1 cellular context compared by ENCODE assay signal in the genomic region with DNA sequence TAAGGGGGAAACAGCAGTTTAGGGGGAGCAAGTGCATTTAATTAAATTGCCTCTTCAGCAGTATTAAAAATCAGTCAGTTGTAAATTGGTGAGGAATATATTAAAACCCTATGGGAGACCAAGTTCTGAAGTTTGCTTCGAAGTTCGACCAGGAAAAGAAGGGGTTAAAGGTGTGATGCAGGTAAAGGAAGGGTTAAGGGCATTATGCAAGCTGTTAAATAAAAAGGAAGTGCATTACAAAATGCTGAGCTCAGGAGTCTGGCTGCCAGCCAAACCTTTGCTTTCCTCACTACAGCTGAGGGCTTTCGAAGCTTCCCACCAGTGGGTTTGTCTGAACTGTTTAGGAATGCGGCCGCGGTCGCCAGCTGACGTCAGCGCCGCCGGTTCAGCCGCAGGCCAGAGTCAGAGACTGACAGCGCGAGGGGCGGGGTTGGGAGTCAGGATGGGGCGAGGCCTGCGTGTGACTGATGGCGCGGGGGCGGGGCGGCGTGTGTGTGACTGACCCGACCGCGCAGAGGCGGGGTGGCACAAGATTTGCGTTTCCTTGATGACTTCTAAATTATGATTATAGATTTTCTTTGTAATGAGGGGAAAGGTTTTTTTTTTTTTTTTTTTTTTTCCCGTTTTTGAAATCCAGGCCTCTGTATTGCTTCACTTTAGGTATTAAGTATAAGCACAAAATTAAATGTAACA.
TF ChIP-seq lines count a peak whose summit lies in the region.

No MANE protein-coding gene starts in this region.

TF ChIP-seq in HepG2, 621 proteins besides CTCF, POLR2A, EP300 and RAD21 (continued from another document and continues in another):
- no peak for TF ChIP-seq PLSCR1 (CRISPR knock-in tag; IDR thresholded peaks at IDR 0.05; ENCODE audit: borderline replicate concordance)
- no peak for TF ChIP-seq KDM1A (CRISPR knock-in tag; IDR thresholded peaks at IDR 0.05)
- TF ChIP-seq HMGXB3 (CRISPR knock-in tag; IDR thresholded peaks at IDR 0.05; ENCODE audit: borderline replicate concordance) = peak; percentile 48; the same call in 1 of the 2 replicates
- no peak for TF ChIP-seq PCBP2 (optimal IDR thresholded peaks at IDR 0.05; ENCODE audit: low read depth, low read length, poor library complexity, severe bottlenecking)
- TF ChIP-seq NR2C2 (CRISPR knock-in tag; IDR thresholded peaks at IDR 0.05; ENCODE audit: borderline replicate concordance) = peak; percentile 41; the same call in 1 of the 2 replicates
- 0 out of 2 replicates have a peak, but pooled peaks have one; percentile 52 for TF ChIP-seq ZNF44 (CRISPR knock-in tag; IDR thresholded peaks at IDR 0.05)
- TF ChIP-seq ZFP90 (CRISPR knock-in tag; IDR thresholded peaks at IDR 0.05; ENCODE audit: borderline replicate concordance) = no peak
- no peak for TF ChIP-seq ZFYVE20 (CRISPR knock-in tag; IDR thresholded peaks at IDR 0.05; ENCODE audit: borderline replicate concordance, low read depth)
- peak; percentile 65; the same call in 1 of the 2 replicates for TF ChIP-seq SALL2 (CRISPR knock-in tag; IDR thresholded peaks at IDR 0.05)
- TF ChIP-seq ZNF343 (CRISPR knock-in tag; IDR thresholded peaks at IDR 0.05) = no peak
- TF ChIP-seq ZSCAN30 (CRISPR knock-in tag; IDR thresholded peaks at IDR 0.05) = no peak
- no peak for TF ChIP-seq FOXK2 (IDR thresholded peaks at IDR 0.05)
- peak; percentile 98 for TF ChIP-seq BCL6 (CRISPR knock-in tag; IDR thresholded peaks at IDR 0.05)
- TF ChIP-seq, protein P1, sequence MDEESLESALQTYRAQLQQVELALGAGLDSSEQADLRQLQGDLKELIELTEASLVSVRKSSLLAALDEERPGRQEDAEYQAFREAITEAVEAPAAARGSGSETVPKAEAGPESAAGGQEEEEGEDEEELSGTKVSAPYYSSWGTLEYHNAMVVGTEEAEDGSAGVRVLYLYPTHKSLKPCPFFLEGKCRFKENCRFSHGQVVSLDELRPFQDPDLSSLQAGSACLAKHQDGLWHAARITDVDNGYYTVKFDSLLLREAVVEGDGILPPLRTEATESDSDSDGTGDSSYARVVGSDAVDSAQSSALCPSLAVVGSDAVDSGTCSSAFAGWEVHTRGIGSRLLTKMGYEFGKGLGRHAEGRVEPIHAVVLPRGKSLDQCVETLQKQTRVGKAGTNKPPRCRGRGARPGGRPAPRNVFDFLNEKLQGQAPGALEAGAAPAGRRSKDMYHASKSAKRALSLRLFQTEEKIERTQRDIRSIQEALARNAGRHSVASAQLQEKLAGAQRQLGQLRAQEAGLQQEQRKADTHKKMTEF (CRISPR knock-in tag; IDR thresholded peaks at IDR 0.05) = peak; percentile 77
- TF ChIP-seq ZBTB7B (CRISPR knock-in tag; IDR thresholded peaks at IDR 0.05) = peak; percentile 38; the same call in 1 of the 2 replicates
- TF ChIP-seq XRCC5 (optimal IDR thresholded peaks at IDR 0.05; ENCODE audit: low read length) = peak; percentile 58
- no peak for TF ChIP-seq RBM39 (IDR thresholded peaks at IDR 0.05; ENCODE audit: low read depth, low read length, poor library complexity, severe bottlenecking)
- TF ChIP-seq ZNF253 (CRISPR knock-in tag; IDR thresholded peaks at IDR 0.05; ENCODE audit: borderline replicate concordance) = no peak
- TF ChIP-seq, protein P2, sequence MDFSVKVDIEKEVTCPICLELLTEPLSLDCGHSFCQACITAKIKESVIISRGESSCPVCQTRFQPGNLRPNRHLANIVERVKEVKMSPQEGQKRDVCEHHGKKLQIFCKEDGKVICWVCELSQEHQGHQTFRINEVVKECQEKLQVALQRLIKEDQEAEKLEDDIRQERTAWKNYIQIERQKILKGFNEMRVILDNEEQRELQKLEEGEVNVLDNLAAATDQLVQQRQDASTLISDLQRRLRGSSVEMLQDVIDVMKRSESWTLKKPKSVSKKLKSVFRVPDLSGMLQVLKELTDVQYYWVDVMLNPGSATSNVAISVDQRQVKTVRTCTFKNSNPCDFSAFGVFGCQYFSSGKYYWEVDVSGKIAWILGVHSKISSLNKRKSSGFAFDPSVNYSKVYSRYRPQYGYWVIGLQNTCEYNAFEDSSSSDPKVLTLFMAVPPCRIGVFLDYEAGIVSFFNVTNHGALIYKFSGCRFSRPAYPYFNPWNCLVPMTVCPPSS (IDR thresholded peaks at IDR 0.05) = no peak
- TF ChIP-seq NR2F6 (IDR thresholded peaks at IDR 0.05) = no peak
- TF ChIP-seq NR2F6 (CRISPR knock-in tag; IDR thresholded peaks at IDR 0.05) = peak; percentile 36; the same call in 1 of the 2 replicates
- TF ChIP-seq, protein P3, sequence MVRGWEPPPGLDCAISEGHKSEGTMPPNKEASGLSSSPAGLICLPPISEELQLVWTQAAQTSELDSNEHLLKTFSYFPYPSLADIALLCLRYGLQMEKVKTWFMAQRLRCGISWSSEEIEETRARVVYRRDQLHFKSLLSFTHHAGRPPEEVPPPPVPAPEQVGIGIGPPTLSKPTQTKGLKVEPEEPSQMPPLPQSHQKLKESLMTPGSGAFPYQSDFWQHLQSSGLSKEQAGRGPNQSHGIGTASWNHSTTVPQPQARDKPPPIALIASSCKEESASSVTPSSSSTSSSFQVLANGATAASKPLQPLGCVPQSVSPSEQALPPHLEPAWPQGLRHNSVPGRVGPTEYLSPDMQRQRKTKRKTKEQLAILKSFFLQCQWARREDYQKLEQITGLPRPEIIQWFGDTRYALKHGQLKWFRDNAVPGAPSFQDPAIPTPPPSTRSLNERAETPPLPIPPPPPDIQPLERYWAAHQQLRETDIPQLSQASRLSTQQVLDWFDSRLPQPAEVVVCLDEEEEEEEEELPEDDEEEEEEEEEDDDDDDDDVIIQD (CRISPR knock-in tag; IDR thresholded peaks at IDR 0.05; ENCODE audit: low read depth) = peak; percentile 51; the same call in 1 of the 2 replicates
- no peak for TF ChIP-seq KMT2A (CRISPR knock-in tag; IDR thresholded peaks at IDR 0.05)
- peak; percentile 68; the same call in 1 of the 2 replicates for TF ChIP-seq CBFB (CRISPR knock-in tag; IDR thresholded peaks at IDR 0.05)
- no peak for TF ChIP-seq SIN3A (IDR thresholded peaks at IDR 0.05; ENCODE audit: borderline replicate concordance, low read depth, low read length)
- peak; percentile 51; the same call in 1 of the 2 replicates for TF ChIP-seq MIER3 (CRISPR knock-in tag; IDR thresholded peaks at IDR 0.05; ENCODE audit: borderline replicate concordance)
- TF ChIP-seq HNF4A (CRISPR knock-in tag; IDR thresholded peaks at IDR 0.05) = peak; percentile 36; the same call in 1 of the 2 replicates
- TF ChIP-seq, protein P4, sequence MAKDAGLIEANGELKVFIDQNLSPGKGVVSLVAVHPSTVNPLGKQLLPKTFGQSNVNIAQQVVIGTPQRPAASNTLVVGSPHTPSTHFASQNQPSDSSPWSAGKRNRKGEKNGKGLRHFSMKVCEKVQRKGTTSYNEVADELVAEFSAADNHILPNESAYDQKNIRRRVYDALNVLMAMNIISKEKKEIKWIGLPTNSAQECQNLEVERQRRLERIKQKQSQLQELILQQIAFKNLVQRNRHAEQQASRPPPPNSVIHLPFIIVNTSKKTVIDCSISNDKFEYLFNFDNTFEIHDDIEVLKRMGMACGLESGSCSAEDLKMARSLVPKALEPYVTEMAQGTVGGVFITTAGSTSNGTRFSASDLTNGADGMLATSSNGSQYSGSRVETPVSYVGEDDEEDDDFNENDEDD (CRISPR knock-in tag; IDR thresholded peaks at IDR 0.05; ENCODE audit: borderline replicate concordance) = peak; percentile 29; the same call in 1 of the 2 replicates
- TF ChIP-seq ZNF232 (CRISPR knock-in tag; IDR thresholded peaks at IDR 0.05; ENCODE audit: borderline replicate concordance) = peak; percentile 95
- no peak for TF ChIP-seq ZKSCAN8 (CRISPR knock-in tag; IDR thresholded peaks at IDR 0.05; ENCODE audit: borderline replicate concordance)
- TF ChIP-seq ZFX (CRISPR knock-in tag; IDR thresholded peaks at IDR 0.05; ENCODE audit: low read depth) = no peak
- 0 out of 2 replicates have a peak, but pooled peaks have one; percentile 39 for TF ChIP-seq NFIB (CRISPR knock-in tag; IDR thresholded peaks at IDR 0.05; ENCODE audit: borderline replicate concordance)
- TF ChIP-seq GATAD1 (CRISPR knock-in tag; IDR thresholded peaks at IDR 0.05) = peak; percentile 34; the same call in 1 of the 2 replicates
- TF ChIP-seq ZNF501 (CRISPR knock-in tag; IDR thresholded peaks at IDR 0.05) = 0 out of 2 replicates have a peak, but pooled peaks have one; percentile 45
- TF ChIP-seq ZBTB3 (CRISPR knock-in tag; IDR thresholded peaks at IDR 0.05; ENCODE audit: borderline replicate concordance, low read depth) = no peak
- peak; percentile 58; the same call in 1 of the 2 replicates for TF ChIP-seq SOX5 (CRISPR knock-in tag; IDR thresholded peaks at IDR 0.05; ENCODE audit: borderline replicate concordance)
- TF ChIP-seq GFI1 (CRISPR knock-in tag; IDR thresholded peaks at IDR 0.05; ENCODE audit: borderline replicate concordance) = peak; percentile 54; the same call in 1 of the 2 replicates
- TF ChIP-seq ZHX2 (IDR thresholded peaks at IDR 0.05; ENCODE audit: low read depth) = peak; percentile 81
- TF ChIP-seq ZHX2 (CRISPR knock-in tag; IDR thresholded peaks at IDR 0.05; ENCODE audit: borderline replicate concordance) = no peak
- TF ChIP-seq, protein P5, sequence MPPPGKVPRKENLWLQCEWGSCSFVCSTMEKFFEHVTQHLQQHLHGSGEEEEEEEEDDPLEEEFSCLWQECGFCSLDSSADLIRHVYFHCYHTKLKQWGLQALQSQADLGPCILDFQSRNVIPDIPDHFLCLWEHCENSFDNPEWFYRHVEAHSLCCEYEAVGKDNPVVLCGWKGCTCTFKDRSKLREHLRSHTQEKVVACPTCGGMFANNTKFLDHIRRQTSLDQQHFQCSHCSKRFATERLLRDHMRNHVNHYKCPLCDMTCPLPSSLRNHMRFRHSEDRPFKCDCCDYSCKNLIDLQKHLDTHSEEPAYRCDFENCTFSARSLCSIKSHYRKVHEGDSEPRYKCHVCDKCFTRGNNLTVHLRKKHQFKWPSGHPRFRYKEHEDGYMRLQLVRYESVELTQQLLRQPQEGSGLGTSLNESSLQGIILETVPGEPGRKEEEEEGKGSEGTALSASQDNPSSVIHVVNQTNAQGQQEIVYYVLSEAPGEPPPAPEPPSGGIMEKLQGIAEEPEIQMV (CRISPR knock-in tag; IDR thresholded peaks at IDR 0.05; ENCODE audit: low read depth) = no peak
- peak; percentile 20; the same call in 1 of the 2 replicates for TF ChIP-seq TBX3 (IDR thresholded peaks at IDR 0.05; ENCODE audit: borderline replicate concordance)
